ENCODE assay signal across 15 cellular contexts in genomic region chr4:76435689-76436176, GRCh38. TPM values are rescaled to one million over a fixed set of nuclear protein-coding genes. Genes with fewer than 3 reads are reported as not detected.
DNase-seq lines count a peak whose midpoint lies in the region; ATAC-seq and TF ChIP-seq lines count a peak whose summit lies in the region.
"Had no signal": no experiment of that assay in that cellular context is flagged by ENCODE, and none has a peak within 500 bp of the region (broad histone marks: within the 10 kb centered on the region; RNA-seq: fewer than 3 reads in every experiment).

No MANE protein-coding gene starts in this region.

- H3K4me3 ChIP-seq in BJ (ENCODE audit: low read depth, low read length) (peak overlapping the region; percentile 18), hepatocyte (peak overlapping the region; percentile 38)
- H3K4me3 ChIP-seq: SJSA1 had no signal

- no peak for TF ChIP-seq CTCF in BJ (IDR thresholded peaks at IDR 0.05; ENCODE audit: insufficient read depth, low read depth, low read length)
- peak; percentile 22 for TF ChIP-seq CTCF in hepatocyte (IDR thresholded peaks at IDR 0.05; ENCODE audit: poor library complexity)
- no peak for TF ChIP-seq CTCF in progenitor cell of endocrine pancreas (IDR thresholded peaks at IDR 0.05; ENCODE audit: unreplicated experiment)

- CTCF ChIA-PET in BJ (lab: Yijun Ruan, JAX), result interaction anchor here (0.7 to 7.6 kb wide), 9 partner anchors 9 to 927 kb away, joined by 3 to 77 read pairs (median 4); partner anchors contain the start of gene CCDC158

- DNase-seq in BJ (ENCODE audit: low read depth), result no peak
- peak; percentile 70 for DNase-seq in astrocyte of the hippocampus (ENCODE audit: low read depth, low spot score)
- DNase-seq in hepatocyte (ENCODE audit: low spot score), result no peak
- DNase-seq in progenitor cell of endocrine pancreas (ENCODE audit: low spot score, unreplicated experiment), result no peak
- no peak for DNase-seq in NCI-H1092 (lab: John Stamatoyannopoulos, UW)
- DNase-seq in NK-92 treated with Interleukin-12 subunit alpha and Interleukin-12 subunit beta, amount 100 ng/mL, for 24 hours (lab: John Stamatoyannopoulos, UW), result no peak
- DNase-seq: activated CD4-positive, alpha-beta T cell treated with anti-CD3 and anti-CD28 coated beads, Interleukin-2, amount 50 U/mL, for 4 hours; activated naive CD8-positive, alpha-beta T cell treated with anti-CD3 and anti-CD28 coated beads, Interleukin-2, amount 10 ng/mL, durations not matched to agents 7 days and 5 days; foreskin keratinocyte; naive thymus-derived CD8-positive, alpha-beta T cell; stimulated activated CD4-positive, alpha-beta T cell treated with anti-CD3 and anti-CD28 coated beads, Interleukin-4, amount 100 ng/mL, for 4 hours; transverse colon had no signal

- peak overlapping the region; percentile 74 for H3K4me2 ChIP-seq in hepatocyte

- H3K4me1 ChIP-seq in hepatocyte (ENCODE audit: insufficient read depth), result peaks cover 7% of the 10 kb centered on the region

- H3K79me2 ChIP-seq in hepatocyte, result no peaks in the 10 kb centered on the region

- ATAC-seq in HG02610 (IDR thresholded peaks at IDR 0.05; ENCODE audit: unreplicated experiment) (no peak), HG02852 (IDR thresholded peaks at IDR 0.05; ENCODE audit: unreplicated experiment) (no peak)
- ATAC-seq: naive thymus-derived CD8-positive, alpha-beta T cell had no signal

- peak overlapping the region; percentile 79 for H2AFZ ChIP-seq in hepatocyte

- no peaks in the 10 kb centered on the region for H3K36me3 Mint-ChIP-seq in progenitor cell of endocrine pancreas (ENCODE audit: insufficient read depth)
- H3K36me3 Mint-ChIP-seq: activated naive CD8-positive, alpha-beta T cell treated with anti-CD3 and anti-CD28 coated beads, Interleukin-2, amount 10 ng/mL, durations not matched to agents 7 days and 5 days had no signal

- H3K36me3 ChIP-seq in BJ (ENCODE audit: control insufficient read depth, insufficient read depth, low read length) (no peaks in the 10 kb centered on the region), hepatocyte (replicated peaks; ENCODE audit: insufficient read depth, low read depth) (no peaks in the 10 kb centered on the region)
- H3K36me3 ChIP-seq: SJSA1, transverse colon had no signal

- peak overlapping the region; percentile 14 for H3K4me3 Mint-ChIP-seq in progenitor cell of endocrine pancreas (ENCODE audit: low read depth)
- H3K4me3 Mint-ChIP-seq: activated naive CD8-positive, alpha-beta T cell treated with anti-CD3 and anti-CD28 coated beads, Interleukin-2, amount 10 ng/mL, durations not matched to agents 7 days and 5 days had no signal

- no peaks in the 10 kb centered on the region for H3K9me3 Mint-ChIP-seq in progenitor cell of endocrine pancreas (ENCODE audit: low read depth)
- H3K9me3 Mint-ChIP-seq: activated naive CD8-positive, alpha-beta T cell treated with anti-CD3 and anti-CD28 coated beads, Interleukin-2, amount 10 ng/mL, durations not matched to agents 7 days and 5 days; naive thymus-derived CD8-positive, alpha-beta T cell had no signal

- H3K27ac Mint-ChIP-seq in progenitor cell of endocrine pancreas, result no peak overlapping the region
- H3K27ac Mint-ChIP-seq: activated naive CD8-positive, alpha-beta T cell treated with anti-CD3 and anti-CD28 coated beads, Interleukin-2, amount 10 ng/mL, durations not matched to agents 7 days and 5 days had no signal

- POLR2A ChIA-PET in BJ (lab: Charles Lee), result no interaction called here

- no peaks in the 10 kb centered on the region for H3K9me2 ChIP-seq in hepatocyte (replicated peaks; ENCODE audit: insufficient read depth)

- no peaks in the 10 kb centered on the region for H3K27me3 Mint-ChIP-seq in progenitor cell of endocrine pancreas

- no peaks in the 10 kb centered on the region for H4K20me1 ChIP-seq in hepatocyte (ENCODE audit: insufficient read depth, poor library complexity, severe bottlenecking)

- WGBS in hepatocyte (ENCODE audit: low lambda C conversion rate, missing lambda C conversion rate), result 38% methylated on average over 5 of the region's 5 CpGs

- H3K9me3 ChIP-seq in hepatocyte (ENCODE audit: low read depth), result no peaks in the 10 kb centered on the region
- H3K9me3 ChIP-seq: SJSA1, transverse colon had no signal

- peak overlapping the region; percentile 51 for H3K27ac ChIP-seq in hepatocyte
- H3K27ac ChIP-seq: foreskin keratinocyte, SJSA1 had no signal

- H3K27me3 ChIP-seq in BJ (ENCODE audit: control insufficient read depth, insufficient read depth, low read length) (peaks cover 9% of the 10 kb centered on the region), hepatocyte (no peaks in the 10 kb centered on the region)
- H3K27me3 ChIP-seq: foreskin keratinocyte, SJSA1, transverse colon had no signal

- H3K4me1 Mint-ChIP-seq in progenitor cell of endocrine pancreas (ENCODE audit: low read depth), result peaks cover 10% of the 10 kb centered on the region

RNA-seq across cellular contexts. Expression of gene SHROOM3, which starts 0.7 kb away (rescaled TPM):
- 25.1 and 46.1 TPM in 2 replicates for polyA plus RNA-seq in BJ (2011; rRNA removed)
- polyA minus RNA-seq in BJ (2011; rRNA and poly(A)+ RNA removed), result 109 and 118 TPM in 2 replicates
- 58.8 and 63.1 TPM in 2 replicates for total RNA-seq in hepatocyte
- 35.0 and 42.6 TPM in 2 replicates for polyA plus RNA-seq in hepatocyte
- 54.9 and 60.0 TPM in 2 replicates for total RNA-seq in progenitor cell of endocrine pancreas
- total RNA-seq: activated naive CD8-positive, alpha-beta T cell treated with anti-CD3 and anti-CD28 coated beads, Interleukin-2, amount 10 ng/mL, durations not matched to agents 7 days and 5 days; naive thymus-derived CD8-positive, alpha-beta T cell had no signal
- polyA plus RNA-seq: naive thymus-derived CD8-positive, alpha-beta T cell had no signal

RNA-seq across cellular contexts. Expression of gene CCDC158, which starts 14.8 kb away (rescaled TPM):
- polyA plus RNA-seq in BJ (2011; rRNA removed) (0.10 and 0.11 TPM in 2 replicates), hepatocyte (0.04 TPM in 1 of 2 replicates, not detected in the other)
- 0.05 TPM in 1 of 2 replicates, not detected in the other for polyA minus RNA-seq in BJ (2011; rRNA and poly(A)+ RNA removed)
- total RNA-seq in hepatocyte (not detected in 2 replicates), progenitor cell of endocrine pancreas (not detected in 2 replicates)
- total RNA-seq: activated naive CD8-positive, alpha-beta T cell treated with anti-CD3 and anti-CD28 coated beads, Interleukin-2, amount 10 ng/mL, durations not matched to agents 7 days and 5 days; foreskin keratinocyte; naive thymus-derived CD8-positive, alpha-beta T cell had no signal
- polyA plus RNA-seq: foreskin keratinocyte; naive thymus-derived CD8-positive, alpha-beta T cell had no signal
